14 cellular contexts compared by ENCODE assay signal in genomic region chr6:23277521-23278227, GRCh38.
"Had no signal": no experiment of that assay in that cellular context is flagged by ENCODE, and none has a peak within 500 bp of the region (broad histone marks: within the 10 kb centered on the region; RNA-seq: fewer than 3 reads in every experiment).

No MANE protein-coding gene starts in this region.

- H3K4me3 Mint-ChIP-seq: nephron progenitor cell, WTC11 had no signal

- H3K9me3 Mint-ChIP-seq: activated naive CD4-positive, alpha-beta T cell treated with anti-CD3 and anti-CD28 coated beads, Interleukin-2, amount 50 U/mL, for 72 hours; nephron progenitor cell; WTC11 had no signal

- ATAC-seq: activated naive CD4-positive, alpha-beta T cell treated with anti-CD3 and anti-CD28 coated beads, Interleukin-2, amount 50 U/mL, for 72 hours; heart right ventricle; left lung; stimulated activated naive CD8-positive, alpha-beta T cell treated with anti-CD3 and anti-CD28 coated beads, Interleukin-15, Interleukin-2, amounts not matched to agents 100 U/mL and 50 U/mL, for 24 hours; WTC11 had no signal

- DNase-seq: activated T-cell treated with anti-CD3 and anti-CD28 coated beads, Interleukin-2, amount 50 U/mL, for 1 hour; aorta; effector CD4-positive, alpha-beta T cell; heart right ventricle; left lung; midbrain; nephron progenitor cell; stimulated activated CD4-positive, alpha-beta T cell treated with anti-CD3 and anti-CD28 coated beads, Interleukin-4, amount 100 ng/mL, for 24 hours; stimulated activated naive CD8-positive, alpha-beta T cell treated with anti-CD3 and anti-CD28 coated beads, Interleukin-15, Interleukin-2, amounts not matched to agents 100 U/mL and 50 U/mL, for 24 hours; T-helper 9 cell; tibial artery had no signal

- H3K27me3 ChIP-seq: heart right ventricle, left lung, tibial artery had no signal

- H3K4me1 Mint-ChIP-seq: WTC11 had no signal

- H3K36me3 Mint-ChIP-seq: activated naive CD4-positive, alpha-beta T cell treated with anti-CD3 and anti-CD28 coated beads, Interleukin-2, amount 50 U/mL, for 72 hours; WTC11 had no signal

- H3K36me3 ChIP-seq: heart right ventricle, left lung, tibial artery had no signal

- H3K27ac ChIP-seq: heart right ventricle, left lung, tibial artery had no signal

- H3K27ac Mint-ChIP-seq: activated naive CD4-positive, alpha-beta T cell treated with anti-CD3 and anti-CD28 coated beads, Interleukin-2, amount 50 U/mL, for 72 hours; nephron progenitor cell; WTC11 had no signal

- H3K4me3 ChIP-seq: heart right ventricle, left lung, lung, tibial artery had no signal

- H3K4me1 ChIP-seq: heart right ventricle, left lung had no signal

- H3K9me3 ChIP-seq: heart right ventricle, left lung, tibial artery had no signal
